Comparison of ENCODE assay signal across 10 cellular contexts in the genomic region with DNA sequence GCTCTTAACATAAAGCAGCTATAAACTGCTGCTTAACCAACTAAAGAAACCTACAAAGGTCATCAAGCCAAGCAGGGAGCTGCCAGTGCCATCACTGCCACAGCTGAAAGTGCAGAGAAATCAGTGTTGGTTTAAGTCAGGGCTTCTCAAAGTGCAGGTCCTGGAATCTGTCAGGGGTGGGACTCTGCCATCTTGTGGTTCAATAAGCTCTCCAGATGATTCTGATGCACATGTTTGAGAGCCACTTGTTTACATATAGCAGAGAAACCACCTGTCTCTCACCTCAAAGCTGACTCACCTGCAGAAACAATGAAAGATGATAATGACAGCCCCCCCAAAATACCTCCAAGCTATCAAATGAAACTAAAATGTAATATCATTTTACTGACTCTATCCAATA. TPM values are rescaled to one million over a fixed set of nuclear protein-coding genes. Genes with fewer than 3 reads are reported as not detected.
DNase-seq lines count a peak whose midpoint lies in the region; ATAC-seq and TF ChIP-seq lines count a peak whose summit lies in the region.
"Had no signal": no experiment of that assay in that cellular context is flagged by ENCODE, and none has a peak within 500 bp of the region (broad histone marks: within the 10 kb centered on the region; RNA-seq: fewer than 3 reads in every experiment).

No MANE protein-coding gene starts in this region.

- no peak overlapping the region for H2AK5ac ChIP-seq in IMR-90 (ENCODE audit: low read depth, low read length)

- dilution Hi-C loops in IMR-90 (cut with HindIII; ENCODE audit: low sequenced_read_pairs, unreplicated experiment): no loop called here

- H3K14ac ChIP-seq in IMR-90 (replicated peaks; ENCODE audit: low read depth, low read length): no peak overlapping the region

- CTCF ChIA-PET in IMR-90 (lab: Yijun Ruan, JAX) (no interaction called here), RWPE1 (lab: Yijun Ruan, JAX) (interaction anchor here (0.6 kb wide), 2 partner anchors 27 to 202 kb away, joined by 3 to 4 read pairs; no protein-coding TSS in a partner anchor)

- no peaks in the 10 kb centered on the region for H3K79me1 ChIP-seq in IMR-90 (ENCODE audit: low read depth in 1 of 2, low read length in 2 of 2)

- H3K4me3 ChIP-seq in IMR-90 (ENCODE audit: insufficient read depth, low read depth, low read length) (no peak overlapping the region), kidney epithelial cell (ENCODE audit: low read depth, low read length) (no peak overlapping the region), upper lobe of right lung (no peak overlapping the region)
- H3K4me3 ChIP-seq: testis had no signal

- H3K23ac ChIP-seq in IMR-90 (ENCODE audit: low read depth, low read length): no peak overlapping the region

- H2AFZ ChIP-seq in IMR-90 (replicated peaks; ENCODE audit: low read length, poor library complexity): no peak overlapping the region

- H4K8ac ChIP-seq in IMR-90 (ENCODE audit: low read depth in 2 of 2, low read length in 2 of 2): no peak overlapping the region

- no peak for TF ChIP-seq POLR2A in IMR-90 (IDR thresholded peaks at IDR 0.05; ENCODE audit: low read depth, low read length)

- no TSS peak for BruUV-seq in IMR-90 (replicated peaks; lab: Mats Ljungman, UMichigan)

- no peaks in the 10 kb centered on the region for H3K4me1 ChIP-seq in IMR-90 (ENCODE audit: control insufficient read depth, insufficient read depth, low read length)
- peaks cover 9% of the 10 kb centered on the region for H3K4me1 ChIP-seq in upper lobe of right lung
- H3K4me1 ChIP-seq: testis had no signal

- H3K4me2 ChIP-seq in IMR-90 (ENCODE audit: low read depth, low read length): no peak overlapping the region

- intact Hi-C loops in IMR-90 (cut with micrococcal nuclease) (no loop called here), upper lobe of right lung (cut with DNase I) (no loop called here)

- no peak overlapping the region for H2BK15ac ChIP-seq in IMR-90 (ENCODE audit: low read depth, low read length)

- TF ChIP-seq CTCF in IMR-90 (conservative IDR thresholded peaks at IDR 0.05; ENCODE audit: low read depth, low read length): no peak
- no peak for TF ChIP-seq CTCF in RWPE1 (conservative IDR thresholded peaks at IDR 0.05; ENCODE audit: low read depth)
- TF ChIP-seq CTCF in kidney epithelial cell (IDR thresholded peaks at IDR 0.05; ENCODE audit: insufficient read depth, low read length, poor library complexity, severe bottlenecking): peak; percentile 23
- TF ChIP-seq CTCF in upper lobe of right lung (IDR thresholded peaks at IDR 0.05): no peak
- TF ChIP-seq CTCF in omental fat pad (IDR thresholded peaks at IDR 0.05): no peak

- no peak overlapping the region for H2AK9ac ChIP-seq in IMR-90 (replicated peaks; ENCODE audit: low read depth, low read length, poor library complexity)

- no peak for TF ChIP-seq RAD21 in IMR-90 (IDR thresholded peaks at IDR 0.05; ENCODE audit: low read length)

- H3K9me3 ChIP-seq in IMR-90 (ENCODE audit: control insufficient read depth, insufficient read depth, low read length): no peaks in the 10 kb centered on the region
- H3K9me3 ChIP-seq in upper lobe of right lung: no peaks in the 10 kb centered on the region
- H3K9me3 ChIP-seq: testis had no signal

- H4K91ac ChIP-seq in IMR-90 (ENCODE audit: insufficient read depth, low read depth, low read length): no peak overlapping the region

- H3K36me3 ChIP-seq in IMR-90 (ENCODE audit: control insufficient read depth, insufficient read depth, low read length): no peaks in the 10 kb centered on the region
- H3K36me3 ChIP-seq in kidney epithelial cell (ENCODE audit: control insufficient read depth, insufficient read depth, low read length): no peaks in the 10 kb centered on the region
- H3K36me3 ChIP-seq in upper lobe of right lung: no peaks in the 10 kb centered on the region

- no peak overlapping the region for H3K18ac ChIP-seq in IMR-90 (ENCODE audit: low read depth, low read length)

- no peaks in the 10 kb centered on the region for H4K20me1 ChIP-seq in IMR-90 (ENCODE audit: insufficient read depth, low read length)

- no peak overlapping the region for H4K5ac ChIP-seq in IMR-90 (ENCODE audit: low read depth, low read length)

- no peak overlapping the region for H3K56ac ChIP-seq in IMR-90 (ENCODE audit: extremely low read depth, insufficient read depth, low read length)

- no peak overlapping the region for H2BK5ac ChIP-seq in IMR-90 (ENCODE audit: low read depth, low read length, poor library complexity, severe bottlenecking)

- no peak overlapping the region for H2BK20ac ChIP-seq in IMR-90 (ENCODE audit: low read depth, low read length)

- H3K4ac ChIP-seq in IMR-90 (ENCODE audit: low read depth, low read length): no peak overlapping the region

- ATAC-seq in IMR-90 (ENCODE audit: low read depth) (no peak), GM18867 (IDR thresholded peaks at IDR 0.05; ENCODE audit: unreplicated experiment) (no peak), upper lobe of right lung (no peak), omental fat pad (ENCODE audit: low FRiP score) (no peak)
- ATAC-seq: right cardiac atrium had no signal

- H3K27ac ChIP-seq in IMR-90 (ENCODE audit: insufficient read depth, low read length) (no peak overlapping the region), RWPE1 (no peak overlapping the region), upper lobe of right lung (no peak overlapping the region)
- H3K27ac ChIP-seq: testis had no signal

- H3K27me3 ChIP-seq in IMR-90 (ENCODE audit: control insufficient read depth, insufficient read depth, low read length) (no peaks in the 10 kb centered on the region), kidney epithelial cell (ENCODE audit: control insufficient read depth, insufficient read depth, low read length) (no peaks in the 10 kb centered on the region), upper lobe of right lung (no peaks in the 10 kb centered on the region)
- H3K27me3 ChIP-seq: testis had no signal

- in situ Hi-C loops in IMR-90 (cut with MboI; ENCODE audit: low sequenced_read_pairs): no loop called here

- no peak overlapping the region for H2BK120ac ChIP-seq in IMR-90 (ENCODE audit: low read depth, low read length)

- H3K9ac ChIP-seq in IMR-90 (ENCODE audit: low read depth, low read length): no peak overlapping the region

- H3K9me1 ChIP-seq in IMR-90 (ENCODE audit: insufficient read depth, low read length): no peaks in the 10 kb centered on the region

- POLR2A ChIA-PET in IMR-90 (lab: Charles Lee; ENCODE audit: unreplicated experiment): no interaction called here
- POLR2A ChIA-PET in RWPE1 (lab: Yijun Ruan, JAX; ENCODE audit: low non-redundant PET): no interaction called here

- DNase-seq in NCI-H82 (lab: John Stamatoyannopoulos, UW) (peak; percentile 26), NCI-H82 treated with DMSO at 0.1 percent for 48 hours (lab: John Stamatoyannopoulos, UW; ENCODE audit: unreplicated experiment) (no peak), IMR-90 (peak; percentile 10), RWPE1 (ENCODE audit: low spot score) (peak; percentile 19), kidney epithelial cell (ENCODE audit: low read depth) (no peak), upper lobe of right lung (no peak), omental fat pad (ENCODE audit: low spot score) (no peak)
- DNase-seq: right cardiac atrium, testis had no signal

TF ChIP-seq in IMR-90, 13 proteins besides CTCF, POLR2A, EP300 and RAD21:
- TF ChIP-seq MAFK (IDR thresholded peaks at IDR 0.05; ENCODE audit: low read depth, low read length) (no peak), RFX5 (IDR thresholded peaks at IDR 0.05; ENCODE audit: low read depth, low read length) (no peak), USF2 (IDR thresholded peaks at IDR 0.05; ENCODE audit: low read depth, low read length) (no peak), CHD1 (IDR thresholded peaks at IDR 0.05; ENCODE audit: low read depth, low read length) (no peak), MAZ (IDR thresholded peaks at IDR 0.05; ENCODE audit: borderline replicate concordance, low read depth, low read length) (no peak), CEBPB (IDR thresholded peaks at IDR 0.05; ENCODE audit: low read depth, low read length) (no peak), FOS (IDR thresholded peaks at IDR 0.05; ENCODE audit: low read depth, low read length) (no peak), SMC3 (IDR thresholded peaks at IDR 0.05; ENCODE audit: low read depth, low read length) (no peak), NFE2L2 (IDR thresholded peaks at IDR 0.05; ENCODE audit: low read depth, low read length) (no peak), RCOR1 (IDR thresholded peaks at IDR 0.05; ENCODE audit: insufficient replicate concordance, low read length) (no peak), MXI1 (IDR thresholded peaks at IDR 0.05; ENCODE audit: borderline replicate concordance, low read depth, low read length) (no peak), BHLHE40 (IDR thresholded peaks at IDR 0.05; ENCODE audit: low read depth, low read length) (no peak)
- TF ChIP-seq, protein P1, sequence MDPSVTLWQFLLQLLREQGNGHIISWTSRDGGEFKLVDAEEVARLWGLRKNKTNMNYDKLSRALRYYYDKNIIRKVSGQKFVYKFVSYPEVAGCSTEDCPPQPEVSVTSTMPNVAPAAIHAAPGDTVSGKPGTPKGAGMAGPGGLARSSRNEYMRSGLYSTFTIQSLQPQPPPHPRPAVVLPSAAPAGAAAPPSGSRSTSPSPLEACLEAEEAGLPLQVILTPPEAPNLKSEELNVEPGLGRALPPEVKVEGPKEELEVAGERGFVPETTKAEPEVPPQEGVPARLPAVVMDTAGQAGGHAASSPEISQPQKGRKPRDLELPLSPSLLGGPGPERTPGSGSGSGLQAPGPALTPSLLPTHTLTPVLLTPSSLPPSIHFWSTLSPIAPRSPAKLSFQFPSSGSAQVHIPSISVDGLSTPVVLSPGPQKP (IDR thresholded peaks at IDR 0.05; ENCODE audit: borderline replicate concordance, low read depth, low read length): no peak

RNA-seq across cellular contexts. Expression of gene SH3GLB1, which starts 49.3 kb away (rescaled TPM):
- total RNA-seq in IMR-90 (2012; rRNA removed): 22.2 and 30.3 TPM in 2 replicates
- polyA plus RNA-seq in IMR-90 (2012; rRNA removed): 25.1 and 36.5 TPM in 2 replicates
- polyA plus RNA-seq in IMR-90 (2012; cell fraction: cytosol; rRNA removed): 5.0 and 6.2 TPM in 2 replicates
- polyA plus RNA-seq in IMR-90 (2012; cell fraction: nucleus; rRNA removed; ENCODE audit: low replicate concordance): 3.9 and 33.3 TPM in 2 replicates
- total RNA-seq in kidney epithelial cell: 25.1 and 39.6 TPM in 2 replicates
- total RNA-seq in upper lobe of right lung: 105 TPM
- total RNA-seq in omental fat pad: 100 to 1,000 TPM in 1 of 4 donors, 10 to 100 TPM in 3; 79.1 to 113 (median 93.6) TPM

Comparison
In these comparisons a context has a peak if more than half of its experiments do, and no peak if none do; other contexts are left out.
1. DNase-seq: peak in NCI-H82 (single experiment), IMR-90 (single experiment) and RWPE1 (single experiment); none in NCI-H82 treated with DMSO at 0.1 percent for 48 hours (single experiment), kidney epithelial cell (single experiment), upper lobe of right lung (single experiment) and omental fat pad (single experiment).